1 cellular context compared by ENCODE assay signal in the genomic region with DNA sequence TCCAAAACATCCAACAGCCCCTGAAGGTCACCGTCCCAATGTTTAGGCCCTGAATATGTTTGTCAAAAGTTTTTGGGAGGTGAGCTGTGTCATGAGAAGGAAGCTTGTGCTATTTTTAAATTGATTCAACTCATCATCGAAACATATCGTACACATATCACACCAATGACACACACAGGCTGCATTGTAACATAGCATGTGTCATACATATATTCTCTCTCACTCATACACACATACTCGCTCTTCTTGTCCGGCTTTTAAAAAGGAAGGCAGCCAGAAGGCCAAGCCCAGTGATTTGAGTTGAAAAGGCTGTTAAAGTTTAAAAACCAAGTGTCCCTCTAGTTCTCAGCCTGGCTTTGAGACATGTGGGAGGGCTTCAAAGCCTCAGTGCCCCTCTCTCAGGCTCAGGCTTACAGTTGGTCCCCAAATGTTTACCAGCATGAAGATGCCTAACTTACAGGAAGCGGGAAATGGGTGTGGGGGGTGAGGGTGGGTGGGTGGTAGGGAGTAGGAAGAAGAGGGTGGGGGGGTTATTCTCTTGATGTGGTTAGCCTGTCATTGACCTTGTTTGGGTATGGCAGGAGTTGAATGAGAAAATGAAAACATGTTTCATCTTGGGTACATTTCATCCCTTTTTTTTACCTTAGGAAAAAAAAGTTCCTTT.
TF ChIP-seq lines count a peak whose summit lies in the region.

No MANE protein-coding gene starts in this region.

TF ChIP-seq in A549, 52 proteins besides CTCF, POLR2A, EP300 and RAD21 (continued from another document):
- TF ChIP-seq, protein P1, sequence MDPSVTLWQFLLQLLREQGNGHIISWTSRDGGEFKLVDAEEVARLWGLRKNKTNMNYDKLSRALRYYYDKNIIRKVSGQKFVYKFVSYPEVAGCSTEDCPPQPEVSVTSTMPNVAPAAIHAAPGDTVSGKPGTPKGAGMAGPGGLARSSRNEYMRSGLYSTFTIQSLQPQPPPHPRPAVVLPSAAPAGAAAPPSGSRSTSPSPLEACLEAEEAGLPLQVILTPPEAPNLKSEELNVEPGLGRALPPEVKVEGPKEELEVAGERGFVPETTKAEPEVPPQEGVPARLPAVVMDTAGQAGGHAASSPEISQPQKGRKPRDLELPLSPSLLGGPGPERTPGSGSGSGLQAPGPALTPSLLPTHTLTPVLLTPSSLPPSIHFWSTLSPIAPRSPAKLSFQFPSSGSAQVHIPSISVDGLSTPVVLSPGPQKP (IDR thresholded peaks at IDR 0.05; ENCODE audit: low read depth, low read length) = no peak
- TF ChIP-seq ZSCAN20 (CRISPR knock-in tag; IDR thresholded peaks at IDR 0.05) (no peak), NFE2L2 (conservative IDR thresholded peaks at IDR 0.05; ENCODE audit: low read length) (no peak), CHD4 (IDR thresholded peaks at IDR 0.05; ENCODE audit: borderline replicate concordance) (no peak), FOSL2 (IDR thresholded peaks at IDR 0.05) (no peak), FOSL2 (CRISPR knock-in tag; IDR thresholded peaks at IDR 0.05) (no peak), RCOR1 (IDR thresholded peaks at IDR 0.05; ENCODE audit: low read depth, low read length) (no peak), SMC3 (IDR thresholded peaks at IDR 0.05) (no peak)
TF ChIP-seq in A549: peak in this region for 0.
